Comparison of ENCODE assay signal across 11 cellular contexts in genomic region chr11:60457576-60457975, GRCh38. TPM values are rescaled to one million over a fixed set of nuclear protein-coding genes. Genes with fewer than 3 reads are reported as not detected.
A peak's percentile ranks its signal among the peaks of the same experiment; 100 is the strongest.
DNase-seq lines count a peak whose midpoint lies in the region; ATAC-seq and TF ChIP-seq lines count a peak whose summit lies in the region.
"Had no signal": no experiment of that assay in that cellular context is flagged by ENCODE, and none has a peak within 500 bp of the region (broad histone marks: within the 10 kb centered on the region; RNA-seq: fewer than 3 reads in every experiment).

No MANE protein-coding gene starts in this region.

- H2BK5ac ChIP-seq in H9 (ENCODE audit: insufficient read length, low read length), result no peak overlapping the region

- no peaks in the 10 kb centered on the region; the same call in none of the 2 replicates for H3K27me3 Mint-ChIP-seq in H9 (ENCODE audit: low read depth)
- H3K27me3 Mint-ChIP-seq in activated CD4-positive, alpha-beta T cell treated with anti-CD3 and anti-CD28 coated beads for 36 hours, result peaks cover 7% of the 10 kb centered on the region

- H2BK12ac ChIP-seq in H9 (ENCODE audit: insufficient read length, low read depth, low read length), result no peak overlapping the region

- no peak for TF ChIP-seq POLR2A in right lobe of liver (IDR thresholded peaks at IDR 0.05)

- TF ChIP-seq CTCF in H9 (conservative IDR thresholded peaks at IDR 0.05) (no peak), right lobe of liver (IDR thresholded peaks at IDR 0.05) (no peak)

- CTCF ChIA-PET in activated CD4-positive, alpha-beta T cell treated with anti-CD3 and anti-CD28 coated beads for 36 hours (lab: Charles Lee), result no interaction called here

- H4K91ac ChIP-seq in H9 (ENCODE audit: insufficient read length, low read depth, low read length), result no peak overlapping the region

- POLR2A ChIA-PET in activated CD4-positive, alpha-beta T cell treated with anti-CD3 and anti-CD28 coated beads for 36 hours (lab: Charles Lee), result no interaction called here

- H4K5ac ChIP-seq in H9 (ENCODE audit: insufficient read length, low read depth, low read length), result no peak overlapping the region

- H2BK120ac ChIP-seq in H9 (ENCODE audit: low read depth, low read length, poor library complexity, severe bottlenecking), result no peak overlapping the region

- H4K8ac ChIP-seq in H9 (replicated peaks; ENCODE audit: insufficient read length, low read depth, low read length), result no peak overlapping the region

- no peak overlapping the region for H3K27ac Mint-ChIP-seq in stimulated activated effector memory CD8-positive, alpha-beta T cell treated with anti-CD3 and anti-CD28 coated beads, Interleukin-12 subunit alpha, Interleukin-12 subunit beta, amount 100 ng/mL, for 72 hours
- H3K27ac Mint-ChIP-seq in H9, result no peak overlapping the region
- no peak overlapping the region for H3K27ac Mint-ChIP-seq in activated CD4-positive, alpha-beta T cell treated with anti-CD3 and anti-CD28 coated beads for 36 hours

- no peaks in the 10 kb centered on the region for H3K79me2 ChIP-seq in H9 (ENCODE audit: insufficient read depth, low read length)

- no peaks in the 10 kb centered on the region for H3K79me1 ChIP-seq in H9 (ENCODE audit: insufficient read depth, low read depth, low read length, poor library complexity, severe bottlenecking)

- no peaks in the 10 kb centered on the region for H3K36me3 Mint-ChIP-seq in stimulated activated effector memory CD8-positive, alpha-beta T cell treated with anti-CD3 and anti-CD28 coated beads, Interleukin-12 subunit alpha, Interleukin-12 subunit beta, amount 100 ng/mL, for 72 hours
- no peaks in the 10 kb centered on the region for H3K36me3 Mint-ChIP-seq in H9 (ENCODE audit: insufficient read depth in 1 of 3, low read depth in 3 of 3)
- H3K36me3 Mint-ChIP-seq in activated CD4-positive, alpha-beta T cell treated with anti-CD3 and anti-CD28 coated beads for 36 hours (ENCODE audit: low read depth), result no peaks in the 10 kb centered on the region
- H3K36me3 Mint-ChIP-seq: naive thymus-derived CD8-positive, alpha-beta T cell had no signal

- peak overlapping the region; percentile 13 for H3K4me3 Mint-ChIP-seq in stimulated activated effector memory CD8-positive, alpha-beta T cell treated with anti-CD3 and anti-CD28 coated beads, Interleukin-12 subunit alpha, Interleukin-12 subunit beta, amount 100 ng/mL, for 72 hours
- no peak overlapping the region for H3K4me3 Mint-ChIP-seq in H9
- H3K4me3 Mint-ChIP-seq in activated CD4-positive, alpha-beta T cell treated with anti-CD3 and anti-CD28 coated beads for 36 hours, result no peak overlapping the region

- no peak overlapping the region for H3K9ac ChIP-seq in H9 (ENCODE audit: extremely low read depth, insufficient read length, low read length)

- H3K23me2 ChIP-seq in H9 (ENCODE audit: insufficient read length, low read depth, low read length, poor library complexity, severe bottlenecking), result no peaks in the 10 kb centered on the region

- no peaks in the 10 kb centered on the region for H3K4me1 ChIP-seq in H9 (ENCODE audit: insufficient read depth, low read length)
- no peaks in the 10 kb centered on the region for H3K4me1 ChIP-seq in right lobe of liver

- no peak overlapping the region for H3K56ac ChIP-seq in H9 (ENCODE audit: insufficient read length, low read depth, low read length)

- no peak overlapping the region for H3K18ac ChIP-seq in H9 (ENCODE audit: insufficient read length, low read depth, low read length)

- H3K23ac ChIP-seq in H9 (ENCODE audit: insufficient read length, low read depth, low read length), result no peak overlapping the region

- no peak overlapping the region for H3K4me3 ChIP-seq in right lobe of liver
- H3K4me3 ChIP-seq: smooth muscle cell had no signal

- H3K27ac ChIP-seq in H9 (ENCODE audit: insufficient read length, low read depth, low read length) (no peak overlapping the region), right lobe of liver (no peak overlapping the region)

- DNase-seq in stimulated activated effector memory CD8-positive, alpha-beta T cell treated with anti-CD3 and anti-CD28 coated beads, Interleukin-12 subunit alpha, Interleukin-12 subunit beta, amount 100 ng/mL, for 72 hours (ENCODE audit: low spot score in 2 of 2), result no peak
- DNase-seq in H9 (no peak), right lobe of liver (no peak)
- DNase-seq in activated CD4-positive, alpha-beta T cell treated with anti-CD3 and anti-CD28 coated beads for 36 hours, result no peak
- DNase-seq in activated T-cell treated with anti-CD3 and anti-CD28 coated beads, Interleukin-2, amount 50 U/mL, for 48 hours, result no peak
- DNase-seq: naive thymus-derived CD8-positive, alpha-beta T cell had no signal

- peak; percentile 45 for ATAC-seq in GM18909 (IDR thresholded peaks at IDR 0.05; ENCODE audit: poor library complexity, unreplicated experiment)
- peak; percentile 44 for ATAC-seq in GM21723 (IDR thresholded peaks at IDR 0.05; ENCODE audit: unreplicated experiment)
- ATAC-seq in HG03280 (IDR thresholded peaks at IDR 0.05; ENCODE audit: unreplicated experiment), result peak; percentile 51
- no peak for ATAC-seq in stimulated activated effector memory CD8-positive, alpha-beta T cell treated with anti-CD3 and anti-CD28 coated beads, Interleukin-12 subunit alpha, Interleukin-12 subunit beta, amount 100 ng/mL, for 72 hours
- ATAC-seq in right lobe of liver, result no peak
- no peak for ATAC-seq in activated CD4-positive, alpha-beta T cell treated with anti-CD3 and anti-CD28 coated beads for 36 hours
- ATAC-seq: naive thymus-derived CD8-positive, alpha-beta T cell had no signal

- H3K9me3 Mint-ChIP-seq in stimulated activated effector memory CD8-positive, alpha-beta T cell treated with anti-CD3 and anti-CD28 coated beads, Interleukin-12 subunit alpha, Interleukin-12 subunit beta, amount 100 ng/mL, for 72 hours, result no peaks in the 10 kb centered on the region
- H3K9me3 Mint-ChIP-seq in H9, result no peaks in the 10 kb centered on the region
- H3K9me3 Mint-ChIP-seq in activated CD4-positive, alpha-beta T cell treated with anti-CD3 and anti-CD28 coated beads for 36 hours (ENCODE audit: low read depth), result no peaks in the 10 kb centered on the region
- H3K9me3 Mint-ChIP-seq: naive thymus-derived CD8-positive, alpha-beta T cell had no signal

- no peak overlapping the region for H2BK15ac ChIP-seq in H9 (ENCODE audit: low read depth, low read length)

- no peak overlapping the region for H2AFZ ChIP-seq in H9 (ENCODE audit: low read length)

- H2BK20ac ChIP-seq in H9 (ENCODE audit: low read depth, low read length, poor library complexity, severe bottlenecking), result no peak overlapping the region

- no peaks in the 10 kb centered on the region for H3K36me3 ChIP-seq in right lobe of liver

- peaks cover 24% of the 10 kb centered on the region for H3K4me1 Mint-ChIP-seq in stimulated activated effector memory CD8-positive, alpha-beta T cell treated with anti-CD3 and anti-CD28 coated beads, Interleukin-12 subunit alpha, Interleukin-12 subunit beta, amount 100 ng/mL, for 72 hours
- H3K4me1 Mint-ChIP-seq in H9, result 0 out of 4 replicates have a peak, but pooled peaks cover 0 to 2% of the 10 kb centered on the region in 2 experiments
- H3K4me1 Mint-ChIP-seq in activated CD4-positive, alpha-beta T cell treated with anti-CD3 and anti-CD28 coated beads for 36 hours, result peaks cover 8% of the 10 kb centered on the region

- intact Hi-C loops in right lobe of liver (cut with DNase I), result no loop called here
- intact Hi-C loops in activated CD4-positive, alpha-beta T cell treated with anti-CD3 and anti-CD28 coated beads for 36 hours (cut with DNase I, micrococcal nuclease), result no loop called here

- H3K4ac ChIP-seq in H9 (ENCODE audit: low read depth, low read length), result no peak overlapping the region

- H4K20me1 ChIP-seq in H9 (ENCODE audit: control insufficient read depth, insufficient read depth, insufficient read length), result no peaks in the 10 kb centered on the region

- no CpG with 5 or more reads among the region's 3 CpGs for WGBS in H9 (ENCODE audit: extremely low coverage, insufficient read length, low lambda C conversion rate)
- WGBS in right lobe of liver (ENCODE audit: insufficient coverage, low coverage, low lambda C conversion rate, missing lambda C conversion rate), result 33% methylated on average over 3 of the region's 3 CpGs

- no peak overlapping the region for H3T11ph ChIP-seq in H9 (ENCODE audit: low read length)

- H3K9me3 ChIP-seq in H9 (ENCODE audit: control insufficient read depth, low read depth, low read length), result no peaks in the 10 kb centered on the region
- no peaks in the 10 kb centered on the region for H3K9me3 ChIP-seq in right lobe of liver

- no peak overlapping the region for H2AK5ac ChIP-seq in H9 (ENCODE audit: insufficient read length, low read length)

- H3K27me3 ChIP-seq in H9 (ENCODE audit: insufficient read depth, low read length) (no peaks in the 10 kb centered on the region), right lobe of liver (no peaks in the 10 kb centered on the region)

- H3K4me2 ChIP-seq in H9 (ENCODE audit: insufficient read depth, insufficient read length, low read length), result no peak overlapping the region
- H3K4me2 ChIP-seq: smooth muscle cell had no signal

- H3K14ac ChIP-seq in H9 (ENCODE audit: insufficient read depth, low read length), result no peak overlapping the region

RNA-seq across cellular contexts. Expression of gene MS4A1, which starts 1.9 kb away (rescaled TPM):
- not detected in 2 replicates for total RNA-seq in H9 (2021)
- total RNA-seq in right lobe of liver, result under 1 TPM in 5 of 6 experiments, not detected in 1; 0.12 to 0.78 (median 0.26) TPM
- not detected for total RNA-seq in activated CD4-positive, alpha-beta T cell treated with anti-CD3 and anti-CD28 coated beads for 36 hours
- total RNA-seq: H4, smooth muscle cell had no signal

RNA-seq across cellular contexts. Expression of gene MS4A5, which starts 28.2 kb away (rescaled TPM):
- total RNA-seq in H9 (2021) (not detected in 2 replicates), right lobe of liver (not detected)
- not detected for total RNA-seq in activated CD4-positive, alpha-beta T cell treated with anti-CD3 and anti-CD28 coated beads for 36 hours
- total RNA-seq: H4; naive thymus-derived CD8-positive, alpha-beta T cell; smooth muscle cell had no signal

RNA-seq across cellular contexts. Expression of gene MS4A12, which starts 35.0 kb away (rescaled TPM):
- not detected in 2 replicates for total RNA-seq in H9 (2021)
- total RNA-seq in right lobe of liver, result not detected
- not detected for total RNA-seq in activated CD4-positive, alpha-beta T cell treated with anti-CD3 and anti-CD28 coated beads for 36 hours
- total RNA-seq: H4; naive thymus-derived CD8-positive, alpha-beta T cell; smooth muscle cell had no signal

RNA-seq across cellular contexts. Expression of gene MS4A13, which starts 57.6 kb away (rescaled TPM):
- total RNA-seq in H9 (2021) (not detected in 2 replicates), right lobe of liver (not detected)
- not detected for total RNA-seq in activated CD4-positive, alpha-beta T cell treated with anti-CD3 and anti-CD28 coated beads for 36 hours
- total RNA-seq: H4; naive thymus-derived CD8-positive, alpha-beta T cell; smooth muscle cell had no signal

Comparison
In these comparisons a context has a peak if more than half of its experiments do, and no peak if none do; other contexts are left out.
1. ATAC-seq: peak in GM18909 (single experiment), GM21723 (single experiment) and HG03280 (single experiment); none in stimulated activated effector memory CD8-positive, alpha-beta T cell treated with anti-CD3 and anti-CD28 coated beads, Interleukin-12 subunit alpha, Interleukin-12 subunit beta, amount 100 ng/mL, for 72 hours (single experiment), right lobe of liver (0 of 4) and activated CD4-positive, alpha-beta T cell treated with anti-CD3 and anti-CD28 coated beads for 36 hours (single experiment).